Comparison of ENCODE assay signal across 8 cellular contexts in the genomic region with DNA sequence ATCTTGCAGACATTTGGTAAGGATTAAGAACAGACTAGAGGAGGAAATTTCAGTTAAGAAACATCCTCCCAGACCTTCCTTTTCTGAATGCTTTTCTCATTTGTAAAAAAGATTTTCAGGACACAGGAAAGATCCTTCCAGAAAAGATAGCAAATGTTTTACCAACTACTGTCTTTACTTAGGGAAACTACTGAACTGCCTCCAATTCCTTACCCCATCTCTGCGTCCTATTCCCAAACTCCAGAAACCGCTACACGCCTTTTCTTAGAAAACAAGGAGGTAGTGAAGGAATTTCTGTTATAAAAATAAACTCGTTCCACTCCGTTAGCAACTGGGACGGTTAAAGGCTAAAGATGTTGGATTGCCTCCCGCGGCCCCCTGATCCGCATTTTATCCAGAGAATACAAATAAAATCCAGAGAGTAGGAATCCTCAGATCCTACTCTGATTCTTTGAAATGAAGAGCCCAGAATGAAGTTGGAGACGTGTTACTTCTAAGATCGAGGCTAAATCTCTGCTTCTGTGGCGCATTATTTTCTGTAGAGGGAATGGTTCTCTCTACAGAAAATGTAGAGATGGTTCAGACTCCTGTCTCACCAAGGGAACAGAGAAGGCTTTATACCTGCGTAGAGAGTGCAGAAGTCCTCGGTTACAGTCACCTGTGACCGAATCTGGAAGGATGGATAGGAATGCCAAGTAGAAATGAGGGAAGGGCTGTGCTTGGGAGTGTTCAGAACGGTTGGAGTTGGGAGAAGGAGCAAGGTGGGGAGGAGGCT.
A peak's percentile ranks its signal among the peaks of the same experiment; 100 is the strongest.
DNase-seq lines count a peak whose midpoint lies in the region; ATAC-seq, FAIRE-seq and TF ChIP-seq lines count a peak whose summit lies in the region.

No MANE protein-coding gene starts in this region.

- H4K20me1 ChIP-seq in GM23338 (replicated peaks; ENCODE audit: insufficient read depth): no peaks in the 10 kb centered on the region

- CTCF ChIA-PET in A549 (lab: Yijun Ruan, JAX): no interaction called here

- H3K27me3 ChIP-seq in GM23338 (ENCODE audit: insufficient read depth): peaks cover 18% of the 10 kb centered on the region
- no peaks in the 10 kb centered on the region for H3K27me3 ChIP-seq in WERI-Rb-1 (ENCODE audit: insufficient read depth, low read depth, severe bottlenecking)

- H3K4me1 ChIP-seq in A549 (no peaks in the 10 kb centered on the region), GM23338 (ENCODE audit: insufficient read depth) (no peaks in the 10 kb centered on the region)

- no peak for DNase-seq in A549 (ENCODE audit: low read depth in 1 of 2, low spot score in 1 of 2)
- peak; percentile 54 for DNase-seq in GM23338 (ENCODE audit: low spot score)
- no peak for DNase-seq in WERI-Rb-1
- peak; percentile 48 for DNase-seq in superior temporal gyrus (ENCODE audit: extremely low spot score)
- no peak for DNase-seq in COR-L47 (lab: John Stamatoyannopoulos, UW)
- no peak for DNase-seq in posterior vena cava (ENCODE audit: low spot score)

- no peak overlapping the region for H3K27ac Mint-ChIP-seq in GM23338

- intact Hi-C loops in posterior vena cava (cut with DNase I): no loop called here

- H2AFZ ChIP-seq in GM23338: peak overlapping the region; percentile 90

- H3K4me2 ChIP-seq in A549 (peak overlapping the region; percentile 76), GM23338 (peak overlapping the region; percentile 80)

- H3K36me3 ChIP-seq in GM23338 (ENCODE audit: insufficient read depth): no peaks in the 10 kb centered on the region
- no peaks in the 10 kb centered on the region for H3K36me3 ChIP-seq in WERI-Rb-1

- no peaks in the 10 kb centered on the region for H3K79me2 ChIP-seq in GM23338 (replicated peaks; ENCODE audit: insufficient read depth)

- no peaks in the 10 kb centered on the region for H3F3A ChIP-seq in GM23338 (replicated peaks; ENCODE audit: low read depth)

- FAIRE-seq in A549 (lab: Jason Lieb, UNC): no peak

- TF ChIP-seq CTCF in A549 (IDR thresholded peaks at IDR 0.05) (no peak), GM23338 (conservative IDR thresholded peaks at IDR 0.05; ENCODE audit: low read depth in 2 of 2) (no peak), WERI-Rb-1 (IDR thresholded peaks at IDR 0.05; ENCODE audit: low read depth, low read length) (no peak)

- peak; percentile 31 to 67; a peak in 4 of 6 replicates for ATAC-seq in A549
- ATAC-seq in GM23338: peak; percentile 69
- no peak for ATAC-seq in GM21825 (IDR thresholded peaks at IDR 0.05; ENCODE audit: unreplicated experiment)

- peaks cover 11% of the 10 kb centered on the region for H3K27me3 Mint-ChIP-seq in GM23338 (ENCODE audit: insufficient read depth, low read depth, poor library complexity)

- H3K4me3 Mint-ChIP-seq in GM23338: peak overlapping the region; percentile 88

- H3K9me2 ChIP-seq in GM23338 (ENCODE audit: insufficient read depth): no peaks in the 10 kb centered on the region

- no peak for TF ChIP-seq EP300 in A549 (IDR thresholded peaks at IDR 0.05)

- POLR2A ChIA-PET in A549 (lab: Yijun Ruan, JAX): no interaction called here

- H3K4me1 Mint-ChIP-seq in GM23338: peaks cover 4% of the 10 kb centered on the region; the same call in 1 of the 3 replicates

- peaks cover 5% of the 10 kb centered on the region; the same call in 2 of the 3 replicates for H3K36me3 Mint-ChIP-seq in GM23338 (ENCODE audit: low read depth)

- no peak for TF ChIP-seq POLR2A in A549 (IDR thresholded peaks at IDR 0.05; ENCODE audit: low read length)

- H3K9me3 Mint-ChIP-seq in GM23338: peaks cover 9% of the 10 kb centered on the region; the same call in 2 of the 3 replicates

- H3K9me3 ChIP-seq in A549 (no peaks in the 10 kb centered on the region), WERI-Rb-1 (ENCODE audit: severe bottlenecking) (no peaks in the 10 kb centered on the region)

- TF ChIP-seq RAD21 in A549 (conservative IDR thresholded peaks at IDR 0.05 in 1 of 2, IDR thresholded peaks at IDR 0.05 in 1 of 2): no peak

- 8% methylated on average over 16 of the region's 16 CpGs for WGBS in A549 (ENCODE audit: missing lambda C conversion rate)

- H3K4me3 ChIP-seq in A549 (peak overlapping the region; percentile 54), GM23338 (peak overlapping the region; percentile 73), WERI-Rb-1 (ENCODE audit: low read depth, low read length) (peak overlapping the region; percentile 93), iPS-11a (ENCODE audit: low read depth, low read length) (peak overlapping the region; percentile 77)

- H3K27ac ChIP-seq in A549 (peak overlapping the region in 1 of 2 experiments; percentile 9; a peak in 2 of 6 replicates), GM23338 (ENCODE audit: low read depth) (no peak overlapping the region), WERI-Rb-1 (no peak overlapping the region)

TF ChIP-seq in A549, 52 proteins besides CTCF, POLR2A, EP300 and RAD21:
- no peak for TF ChIP-seq FOXS1 (CRISPR knock-in tag; IDR thresholded peaks at IDR 0.05)
- TF ChIP-seq CBX2 (IDR thresholded peaks at IDR 0.05; ENCODE audit: borderline replicate concordance, low read depth): no peak
- TF ChIP-seq RARB (CRISPR knock-in tag; IDR thresholded peaks at IDR 0.05): no peak
- TF ChIP-seq HEYL (CRISPR knock-in tag; IDR thresholded peaks at IDR 0.05): no peak
- no peak for TF ChIP-seq SMC3 (IDR thresholded peaks at IDR 0.05)
- no peak for TF ChIP-seq HOXA7 (CRISPR knock-in tag; IDR thresholded peaks at IDR 0.05)
- TF ChIP-seq HDAC2 (IDR thresholded peaks at IDR 0.05): no peak

TF ChIP-seq in GM23338, 12 proteins besides CTCF, POLR2A, EP300 and RAD21 (continues in another document):
- TF ChIP-seq ZNF331 (CRISPR knock-in tag; IDR thresholded peaks at IDR 0.05; ENCODE audit: low read depth) (no peak), JUNB (IDR thresholded peaks at IDR 0.05; ENCODE audit: unreplicated experiment) (no peak), EZH2 (IDR thresholded peaks at IDR 0.05; ENCODE audit: low read depth, unreplicated experiment) (no peak), STAT1 (IDR thresholded peaks at IDR 0.05; ENCODE audit: unreplicated experiment) (no peak)
- TF ChIP-seq, protein P1, sequence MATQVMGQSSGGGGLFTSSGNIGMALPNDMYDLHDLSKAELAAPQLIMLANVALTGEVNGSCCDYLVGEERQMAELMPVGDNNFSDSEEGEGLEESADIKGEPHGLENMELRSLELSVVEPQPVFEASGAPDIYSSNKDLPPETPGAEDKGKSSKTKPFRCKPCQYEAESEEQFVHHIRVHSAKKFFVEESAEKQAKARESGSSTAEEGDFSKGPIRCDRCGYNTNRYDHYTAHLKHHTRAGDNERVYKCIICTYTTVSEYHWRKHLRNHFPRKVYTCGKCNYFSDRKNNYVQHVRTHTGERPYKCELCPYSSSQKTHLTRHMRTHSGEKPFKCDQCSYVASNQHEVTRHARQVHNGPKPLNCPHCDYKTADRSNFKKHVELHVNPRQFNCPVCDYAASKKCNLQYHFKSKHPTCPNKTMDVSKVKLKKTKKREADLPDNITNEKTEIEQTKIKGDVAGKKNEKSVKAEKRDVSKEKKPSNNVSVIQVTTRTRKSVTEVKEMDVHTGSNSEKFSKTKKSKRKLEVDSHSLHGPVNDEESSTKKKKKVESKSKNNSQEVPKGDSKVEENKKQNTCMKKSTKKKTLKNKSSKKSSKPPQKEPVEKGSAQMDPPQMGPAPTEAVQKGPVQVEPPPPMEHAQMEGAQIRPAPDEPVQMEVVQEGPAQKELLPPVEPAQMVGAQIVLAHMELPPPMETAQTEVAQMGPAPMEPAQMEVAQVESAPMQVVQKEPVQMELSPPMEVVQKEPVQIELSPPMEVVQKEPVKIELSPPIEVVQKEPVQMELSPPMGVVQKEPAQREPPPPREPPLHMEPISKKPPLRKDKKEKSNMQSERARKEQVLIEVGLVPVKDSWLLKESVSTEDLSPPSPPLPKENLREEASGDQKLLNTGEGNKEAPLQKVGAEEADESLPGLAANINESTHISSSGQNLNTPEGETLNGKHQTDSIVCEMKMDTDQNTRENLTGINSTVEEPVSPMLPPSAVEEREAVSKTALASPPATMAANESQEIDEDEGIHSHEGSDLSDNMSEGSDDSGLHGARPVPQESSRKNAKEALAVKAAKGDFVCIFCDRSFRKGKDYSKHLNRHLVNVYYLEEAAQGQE (IDR thresholded peaks at IDR 0.05; ENCODE audit: unreplicated experiment): no peak

Comparison
In these comparisons a context has a peak if more than half of its experiments do, and no peak if none do; other contexts are left out.
1. DNase-seq: peak in GM23338 (single experiment) and superior temporal gyrus (single experiment); none in A549 (0 of 2), WERI-Rb-1 (single experiment), COR-L47 (single experiment) and posterior vena cava (single experiment).
2. Peak in every context shown above with its lines, with median percentiles within 50 percentile points of each other: H3K4me3 ChIP-seq.